Comparison of ENCODE assay signal across 1 cellular context in the genomic region with DNA sequence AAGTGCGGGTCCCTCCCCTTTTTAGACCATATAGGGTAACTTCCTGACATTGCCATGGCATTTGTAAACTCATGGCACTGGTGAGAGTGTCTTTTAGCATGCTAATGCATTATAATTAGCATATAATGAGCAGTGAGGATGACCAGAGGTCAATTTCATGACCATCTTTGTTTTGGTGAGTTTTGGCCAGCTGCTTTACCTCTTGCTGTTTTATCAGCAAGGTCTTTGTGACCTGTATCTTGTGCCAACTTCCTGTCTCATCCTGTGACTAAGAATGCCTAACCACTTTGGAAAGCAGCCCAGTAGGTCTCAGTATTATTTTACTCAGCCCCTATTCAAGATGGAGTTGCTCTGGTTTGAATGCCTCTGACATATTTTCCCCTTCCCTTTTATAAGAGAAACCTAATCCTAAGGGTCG.
TF ChIP-seq lines count a peak whose summit lies in the region.

No MANE protein-coding gene starts in this region.

TF ChIP-seq in GM23338, 12 proteins besides CTCF, POLR2A, EP300 and RAD21:
- TF ChIP-seq, protein P1, sequence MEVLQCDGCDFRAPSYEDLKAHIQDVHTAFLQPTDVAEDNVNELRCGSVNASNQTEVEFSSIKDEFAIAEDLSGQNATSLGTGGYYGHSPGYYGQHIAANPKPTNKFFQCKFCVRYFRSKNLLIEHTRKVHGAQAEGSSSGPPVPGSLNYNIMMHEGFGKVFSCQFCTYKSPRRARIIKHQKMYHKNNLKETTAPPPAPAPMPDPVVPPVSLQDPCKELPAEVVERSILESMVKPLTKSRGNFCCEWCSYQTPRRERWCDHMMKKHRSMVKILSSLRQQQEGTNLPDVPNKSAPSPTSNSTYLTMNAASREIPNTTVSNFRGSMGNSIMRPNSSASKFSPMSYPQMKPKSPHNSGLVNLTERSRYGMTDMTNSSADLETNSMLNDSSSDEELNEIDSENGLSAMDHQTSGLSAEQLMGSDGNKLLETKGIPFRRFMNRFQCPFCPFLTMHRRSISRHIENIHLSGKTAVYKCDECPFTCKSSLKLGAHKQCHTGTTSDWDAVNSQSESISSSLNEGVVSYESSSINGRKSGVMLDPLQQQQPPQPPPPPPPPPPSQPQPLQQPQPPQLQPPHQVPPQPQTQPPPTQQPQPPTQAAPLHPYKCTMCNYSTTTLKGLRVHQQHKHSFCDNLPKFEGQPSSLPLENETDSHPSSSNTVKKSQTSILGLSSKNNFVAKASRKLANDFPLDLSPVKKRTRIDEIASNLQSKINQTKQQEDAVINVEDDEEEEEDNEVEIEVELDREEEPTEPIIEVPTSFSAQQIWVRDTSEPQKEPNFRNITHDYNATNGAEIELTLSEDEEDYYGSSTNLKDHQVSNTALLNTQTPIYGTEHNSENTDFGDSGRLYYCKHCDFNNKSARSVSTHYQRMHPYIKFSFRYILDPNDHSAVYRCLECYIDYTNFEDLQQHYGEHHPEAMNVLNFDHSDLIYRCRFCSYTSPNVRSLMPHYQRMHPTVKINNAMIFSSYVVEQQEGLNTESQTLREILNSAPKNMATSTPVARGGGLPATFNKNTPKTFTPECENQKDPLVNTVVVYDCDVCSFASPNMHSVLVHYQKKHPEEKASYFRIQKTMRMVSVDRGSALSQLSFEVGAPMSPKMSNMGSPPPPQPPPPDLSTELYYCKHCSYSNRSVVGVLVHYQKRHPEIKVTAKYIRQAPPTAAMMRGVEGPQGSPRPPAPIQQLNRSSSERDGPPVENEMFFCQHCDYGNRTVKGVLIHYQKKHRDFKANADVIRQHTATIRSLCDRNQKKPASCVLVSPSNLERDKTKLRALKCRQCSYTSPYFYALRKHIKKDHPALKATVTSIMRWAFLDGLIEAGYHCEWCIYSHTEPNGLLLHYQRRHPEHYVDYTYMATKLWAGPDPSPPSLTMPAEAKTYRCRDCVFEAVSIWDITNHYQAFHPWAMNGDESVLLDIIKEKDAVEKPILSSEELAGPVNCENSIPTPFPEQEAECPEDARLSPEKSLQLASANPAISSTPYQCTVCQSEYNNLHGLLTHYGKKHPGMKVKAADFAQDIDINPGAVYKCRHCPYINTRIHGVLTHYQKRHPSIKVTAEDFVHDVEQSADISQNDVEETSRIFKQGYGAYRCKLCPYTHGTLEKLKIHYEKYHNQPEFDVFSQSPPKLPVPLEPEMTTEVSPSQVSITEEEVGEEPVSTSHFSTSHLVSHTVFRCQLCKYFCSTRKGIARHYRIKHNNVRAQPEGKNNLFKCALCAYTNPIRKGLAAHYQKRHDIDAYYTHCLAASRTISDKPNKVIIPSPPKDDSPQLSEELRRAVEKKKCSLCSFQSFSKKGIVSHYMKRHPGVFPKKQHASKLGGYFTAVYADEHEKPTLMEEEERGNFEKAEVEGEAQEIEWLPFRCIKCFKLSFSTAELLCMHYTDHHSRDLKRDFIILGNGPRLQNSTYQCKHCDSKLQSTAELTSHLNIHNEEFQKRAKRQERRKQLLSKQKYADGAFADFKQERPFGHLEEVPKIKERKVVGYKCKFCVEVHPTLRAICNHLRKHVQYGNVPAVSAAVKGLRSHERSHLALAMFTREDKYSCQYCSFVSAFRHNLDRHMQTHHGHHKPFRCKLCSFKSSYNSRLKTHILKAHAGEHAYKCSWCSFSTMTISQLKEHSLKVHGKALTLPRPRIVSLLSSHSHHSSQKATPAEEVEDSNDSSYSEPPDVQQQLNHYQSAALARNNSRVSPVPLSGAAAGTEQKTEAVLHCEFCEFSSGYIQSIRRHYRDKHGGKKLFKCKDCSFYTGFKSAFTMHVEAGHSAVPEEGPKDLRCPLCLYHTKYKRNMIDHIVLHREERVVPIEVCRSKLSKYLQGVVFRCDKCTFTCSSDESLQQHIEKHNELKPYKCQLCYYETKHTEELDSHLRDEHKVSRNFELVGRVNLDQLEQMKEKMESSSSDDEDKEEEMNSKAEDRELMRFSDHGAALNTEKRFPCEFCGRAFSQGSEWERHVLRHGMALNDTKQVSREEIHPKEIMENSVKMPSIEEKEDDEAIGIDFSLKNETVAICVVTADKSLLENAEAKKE (CRISPR knock-in tag; IDR thresholded peaks at IDR 0.05), result peak; percentile 64
